36 cellular contexts compared by ENCODE assay signal in the genomic region with DNA sequence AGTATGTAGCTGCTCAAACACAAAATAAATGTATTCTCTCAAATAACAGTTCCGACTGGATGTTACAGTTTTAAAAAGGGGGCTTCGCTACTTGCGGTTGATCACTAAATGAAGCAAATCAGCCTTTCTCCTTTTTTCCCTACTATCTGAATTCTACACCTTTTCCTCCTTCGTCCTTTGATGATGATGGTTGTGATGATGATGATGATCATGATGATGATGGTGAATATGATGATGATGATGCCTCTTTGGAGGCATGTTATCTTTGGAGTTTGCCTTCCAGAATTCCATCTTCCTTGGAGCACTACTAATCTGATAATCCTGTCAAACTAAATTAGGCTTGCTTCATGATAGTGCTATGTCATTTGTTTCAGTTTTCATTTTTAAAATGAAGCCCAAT.
DNase-seq lines count a peak whose midpoint lies in the region; ATAC-seq, FAIRE-seq and TF ChIP-seq lines count a peak whose summit lies in the region.
"Had no signal": no experiment of that assay in that cellular context is flagged by ENCODE, and none has a peak within 500 bp of the region (broad histone marks: within the 10 kb centered on the region; RNA-seq: fewer than 3 reads in every experiment).

No MANE protein-coding gene starts in this region.

- TF ChIP-seq EP300 in HepG2 (IDR thresholded peaks at IDR 0.05; ENCODE audit: low read depth in 2 of 2, low read length in 2 of 2) = no peak
- no peak for TF ChIP-seq EP300 in HepG2 (CRISPR knock-in tag; IDR thresholded peaks at IDR 0.05; ENCODE audit: borderline replicate concordance)

- CTCF ChIA-PET in HepG2 (lab: Yijun Ruan, JAX; ENCODE audit: low intra/inter-chr PET ratio, low total read pairs) = no interaction called here
- CTCF ChIA-PET in HEK293 (lab: Yijun Ruan, JAX) = interaction anchor here (0.6 kb wide), 1 partner anchor 12 kb away, joined by 3 read pairs; no protein-coding TSS in a partner anchor

- POLR2A ChIA-PET in HepG2 (lab: Yijun Ruan, JAX) (no interaction called here), HEK293 (lab: Yijun Ruan, JAX) (no interaction called here)

- H3K4me1 Mint-ChIP-seq in neural progenitor cell = peaks cover 8% of the 10 kb centered on the region
- H3K4me1 Mint-ChIP-seq: B cell; CD14-positive monocyte; CD4-positive, alpha-beta memory T cell; CD4-positive, CD25-positive, alpha-beta regulatory T cell; CD8-positive, alpha-beta memory T cell had no signal

- no peak overlapping the region for H3K4me3 Mint-ChIP-seq in neural progenitor cell
- H3K4me3 Mint-ChIP-seq: B cell; CD14-positive monocyte; CD4-positive, alpha-beta memory T cell; CD4-positive, alpha-beta T cell; CD4-positive, CD25-positive, alpha-beta regulatory T cell; CD8-positive, alpha-beta memory T cell; CD8-positive, alpha-beta T cell had no signal

- no peak for TF ChIP-seq RAD21 in HepG2 (CRISPR knock-in tag; IDR thresholded peaks at IDR 0.05)

- peaks cover 12% of the 10 kb centered on the region for H3K9me3 ChIP-seq in HepG2 (ENCODE audit: low read length)
- H3K9me3 ChIP-seq in right lobe of liver = peaks cover 0 to 2% (median 0%) of the 10 kb centered on the region in 4 donors
- H3K9me3 ChIP-seq in HEK293 (ENCODE audit: control insufficient read depth, insufficient read depth, low read depth, low read length) = no peaks in the 10 kb centered on the region
- peaks cover 4% of the 10 kb centered on the region for H3K9me3 ChIP-seq in neural progenitor cell (ENCODE audit: low read depth)
- H3K9me3 ChIP-seq: A549, BE2C, Caco-2 had no signal

- in situ Hi-C loops in HepG2 (cut with HindIII; ENCODE audit: extremely low pct_ligation_motif_present, low pct_unique_long_range_greater_than_20kb) = no loop called here

- ATAC-seq in HepG2 (no peak), right lobe of liver (no peak), GM19324 (IDR thresholded peaks at IDR 0.05; ENCODE audit: low FRiP score, unreplicated experiment) (no peak)
- ATAC-seq: A549; CD8-positive, alpha-beta T cell had no signal

- H3K36me3 ChIP-seq in HepG2 (replicated peaks in 1 of 2; ENCODE audit: control insufficient read depth in 1 of 2, insufficient read depth in 2 of 2, low read length in 2 of 2) (no peaks in the 10 kb centered on the region), right lobe of liver (no peaks in the 10 kb centered on the region), HEK293 (ENCODE audit: control insufficient read depth in 2 of 2, insufficient read depth in 1 of 2, low read length in 2 of 2) (no peaks in the 10 kb centered on the region), neural progenitor cell (peaks cover 4% of the 10 kb centered on the region)
- H3K36me3 ChIP-seq: BE2C; BLaER1; BLaER1 treated with 17β-estradiol and CSF1 and Interleukin-3, amounts not matched to agents 10 nM and 100 nM had no signal

- no peak overlapping the region for H3K27ac Mint-ChIP-seq in neural progenitor cell
- H3K27ac Mint-ChIP-seq: B cell; CD14-positive monocyte; CD4-positive, alpha-beta memory T cell; CD4-positive, alpha-beta T cell; CD4-positive, CD25-positive, alpha-beta regulatory T cell; CD8-positive, alpha-beta memory T cell; CD8-positive, alpha-beta T cell had no signal

- no peaks in the 10 kb centered on the region for H3F3A ChIP-seq in neural progenitor cell (ENCODE audit: low read depth)

- H3K4me2 ChIP-seq in HepG2 (ENCODE audit: low read depth, low read length) (no peak overlapping the region), neural progenitor cell (no peak overlapping the region)
- H3K4me2 ChIP-seq: A549; BLaER1; BLaER1 treated with 17β-estradiol and CSF1 and Interleukin-3, amounts not matched to agents 10 nM and 100 nM had no signal

- WGBS in HepG2 (ENCODE audit: low lambda C conversion rate) = 59% methylated on average over 4 of the region's 4 CpGs
- 68% methylated on average over 4 of the region's 4 CpGs for WGBS in right lobe of liver (ENCODE audit: insufficient coverage, low coverage, low lambda C conversion rate, missing lambda C conversion rate)

- no TSS peak for BruUV-seq in HepG2 (replicated peaks; lab: Mats Ljungman, UMichigan)

- no peak for DNase-seq in HepG2 (ENCODE audit: low spot score)
- no peak for DNase-seq in right lobe of liver
- DNase-seq in D721Med (ENCODE audit: insufficient read length, low spot score) = no peak
- no peak for DNase-seq in neural progenitor cell (ENCODE audit: low spot score)
- no peak for DNase-seq in stimulated activated CD4-positive, alpha-beta T cell treated with anti-CD3 and anti-CD28 coated beads, Interleukin-4, amount 100 ng/mL, for 1 hour
- no peak for DNase-seq in activated effector memory CD4-positive, alpha-beta T cell treated with Interleukin-2 at 50 U/mL for 16 hours
- DNase-seq: 8988T; ACHN; AML-193; BE2C; C1 segment of cervical spinal cord; Caco-2; Calu3; CD4-positive, alpha-beta memory T cell; CD4-positive, alpha-beta T cell; CD4-positive, CD25-positive, alpha-beta regulatory T cell; CD8-positive, alpha-beta memory T cell; CD8-positive, alpha-beta T cell; COR-L47; DMS 273 treated with DMSO at 0.1 percent for 48 hours; DMS153; DMS53; DMS79; DMS79 treated with DMSO at 0.1 percent for 48 hours; DND-41; EL had no signal

- H2AFZ ChIP-seq in HepG2 (ENCODE audit: low read length) (no peak overlapping the region), neural progenitor cell (replicated peaks) (peak overlapping the region; percentile 5)

- peaks cover 1% of the 10 kb centered on the region for H3K36me3 Mint-ChIP-seq in neural progenitor cell
- H3K36me3 Mint-ChIP-seq: CD14-positive monocyte; CD4-positive, alpha-beta memory T cell; CD4-positive, CD25-positive, alpha-beta regulatory T cell; CD8-positive, alpha-beta memory T cell; CD8-positive, alpha-beta T cell had no signal

- H3K4me3 ChIP-seq in HepG2 (replicated peaks in 1 of 3; ENCODE audit: insufficient read depth in 1 of 3, low read depth in 2 of 3, low read length in 3 of 3) = no peak overlapping the region
- H3K4me3 ChIP-seq in right lobe of liver = no peak overlapping the region
- no peak overlapping the region for H3K4me3 ChIP-seq in HEK293 (ENCODE audit: low read depth, low read length)
- no peak overlapping the region for H3K4me3 ChIP-seq in neural progenitor cell
- H3K4me3 ChIP-seq: A549; BLaER1; BLaER1 treated with 17β-estradiol and CSF1 and Interleukin-3, amounts not matched to agents 10 nM and 100 nM had no signal

- no peaks in the 10 kb centered on the region for H3K4me1 ChIP-seq in HepG2 (ENCODE audit: insufficient read depth, low read length)
- H3K4me1 ChIP-seq in right lobe of liver = no peaks in the 10 kb centered on the region
- H3K4me1 ChIP-seq in HEK293 (ENCODE audit: control insufficient read depth, insufficient read depth, low read length) = no peaks in the 10 kb centered on the region
- peaks cover 8% of the 10 kb centered on the region for H3K4me1 ChIP-seq in neural progenitor cell
- H3K4me1 ChIP-seq: A549; BE2C; BLaER1; BLaER1 treated with 17β-estradiol and CSF1 and Interleukin-3, amounts not matched to agents 10 nM and 100 nM; Caco-2 had no signal

- no peak overlapping the region for H3K9ac ChIP-seq in HepG2 (ENCODE audit: insufficient read depth, low read depth, low read length)
- H3K9ac ChIP-seq in neural progenitor cell = no peak overlapping the region
- H3K9ac ChIP-seq: BLaER1; BLaER1 treated with 17β-estradiol and CSF1 and Interleukin-3, amounts not matched to agents 10 nM and 100 nM had no signal

- TF ChIP-seq CTCF in HepG2 (CRISPR knock-in tag; IDR thresholded peaks at IDR 0.05) (no peak), right lobe of liver (IDR thresholded peaks at IDR 0.05) (no peak), D721Med (IDR thresholded peaks at IDR 0.05; ENCODE audit: insufficient read depth, missing control alignments) (no peak), HEK293 (tag by site-specific recombination; IDR thresholded peaks at IDR 0.05) (no peak), neural progenitor cell (IDR thresholded peaks at IDR 0.05) (no peak)

- no peak for TF ChIP-seq POLR2A in HepG2 (IDR thresholded peaks at IDR 0.05; ENCODE audit: insufficient read depth in 1 of 2, low read depth in 2 of 2, low read length in 2 of 2)
- TF ChIP-seq POLR2A in right lobe of liver (IDR thresholded peaks at IDR 0.05) = no peak

- H3K9me3 Mint-ChIP-seq in neural progenitor cell = peaks cover 14% of the 10 kb centered on the region
- H3K9me3 Mint-ChIP-seq: CD4-positive, alpha-beta T cell had no signal

- H4K20me1 ChIP-seq in HepG2 (ENCODE audit: insufficient read depth, low read length) (no peaks in the 10 kb centered on the region), neural progenitor cell (ENCODE audit: low read depth) (no peaks in the 10 kb centered on the region)
- H4K20me1 ChIP-seq: BLaER1; BLaER1 treated with 17β-estradiol and CSF1 and Interleukin-3, amounts not matched to agents 10 nM and 100 nM had no signal

- no peak for FAIRE-seq in HepG2 (lab: Jason Lieb, UNC)
- FAIRE-seq in D721Med (lab: Jason Lieb, UNC) = peak; percentile 69
- FAIRE-seq: A204.1, A549 had no signal

- no peak overlapping the region for H3K27ac ChIP-seq in HepG2 (ENCODE audit: extremely low read length, insufficient read depth, low read length)
- H3K27ac ChIP-seq in right lobe of liver = no peak overlapping the region
- H3K27ac ChIP-seq in HEK293 (ENCODE audit: extremely low read depth, low read depth, low read length) = no peak overlapping the region
- H3K27ac ChIP-seq in neural progenitor cell = no peak overlapping the region
- H3K27ac ChIP-seq: 22Rv1; A549; BLaER1; BLaER1 treated with 17β-estradiol and CSF1 and Interleukin-3, amounts not matched to agents 10 nM and 100 nM; C4-2B had no signal

- intact Hi-C loops in HepG2 (cut with micrococcal nuclease; ENCODE audit: unreplicated experiment) = no loop called here
- intact Hi-C loops in right lobe of liver (cut with DNase I) = no loop called here

- H3K79me2 ChIP-seq in HepG2 (ENCODE audit: insufficient read depth, low read length) (no peaks in the 10 kb centered on the region), neural progenitor cell (ENCODE audit: low read depth) (no peaks in the 10 kb centered on the region)

- H3K27me3 ChIP-seq in HepG2 (ENCODE audit: control insufficient read depth in 1 of 2, insufficient read depth in 2 of 2, low read length in 2 of 2) = no peaks in the 10 kb centered on the region
- H3K27me3 ChIP-seq in right lobe of liver = no peaks in the 10 kb centered on the region
- no peaks in the 10 kb centered on the region for H3K27me3 ChIP-seq in neural progenitor cell
- H3K27me3 ChIP-seq: BE2C; BLaER1; BLaER1 treated with 17β-estradiol and CSF1 and Interleukin-3, amounts not matched to agents 10 nM and 100 nM had no signal

- no peaks in the 10 kb centered on the region for H3K27me3 Mint-ChIP-seq in neural progenitor cell (ENCODE audit: insufficient read depth, low read depth)
- H3K27me3 Mint-ChIP-seq: B cell; CD4-positive, alpha-beta memory T cell; CD4-positive, alpha-beta T cell; CD4-positive, CD25-positive, alpha-beta regulatory T cell; CD8-positive, alpha-beta memory T cell had no signal

Comparison
In these comparisons a context has a peak if more than half of its experiments do, and no peak if none do; other contexts are left out.
1. Of the 63 proteins assayed by ChIP-seq in both HepG2 and HEK293: peak only in HepG2: none; only in HEK293: ZNF513; in both: none; in neither: 62.